ENCODE assay signal across 18 cellular contexts in genomic region chr10:69242844-69243212, GRCh38. TPM values are rescaled to one million over a fixed set of nuclear protein-coding genes. Genes with fewer than 3 reads are reported as not detected.
DNase-seq lines count a peak whose midpoint lies in the region; ATAC-seq, FAIRE-seq and TF ChIP-seq lines count a peak whose summit lies in the region.
"Had no signal": no experiment of that assay in that cellular context is flagged by ENCODE, and none has a peak within 500 bp of the region (broad histone marks: within the 10 kb centered on the region; RNA-seq: fewer than 3 reads in every experiment).

No MANE protein-coding gene starts in this region.

- TF ChIP-seq POLR2A in K562 (conservative IDR thresholded peaks at IDR 0.05) (no peak), tibial nerve (IDR thresholded peaks at IDR 0.05) (peak in 1 of 2 donors; percentile 42), ovary (IDR thresholded peaks at IDR 0.05) (no peak)

- H3K36me3 ChIP-seq in K562 (ENCODE audit: control insufficient read depth, insufficient read depth, low read length) (no peaks in the 10 kb centered on the region), tibial nerve (no peaks in the 10 kb centered on the region), kidney (ENCODE audit: control insufficient read depth in 1 of 2, insufficient read depth in 2 of 2, low read length in 2 of 2) (peaks cover 5 to 14% of the 10 kb centered on the region in 2 donors), ovary (no peaks in the 10 kb centered on the region), Karpas-422 (ENCODE audit: insufficient read depth, low read length) (no peaks in the 10 kb centered on the region)
- H3K36me3 ChIP-seq: colonic mucosa, left ventricle myocardium inferior, tibial artery had no signal

- peak overlapping the region in 1 of 2 experiments; percentile 18; a peak in 1 of 4 replicates for H3K9ac ChIP-seq in K562 (ENCODE audit: insufficient read depth in 1 of 2, low read depth in 2 of 2, low read length in 2 of 2)
- H3K9ac ChIP-seq in kidney (ENCODE audit: low read length in 2 of 2), result no peak overlapping the region
- no peak overlapping the region for H3K9ac ChIP-seq in Karpas-422 (ENCODE audit: low read length)
- H3K9ac ChIP-seq: parathyroid adenoma had no signal

- no TSS peak for BruUV-seq in K562 (replicated peaks; lab: Mats Ljungman, UMichigan)

- in situ Hi-C loops in K562 (cut with MboI), result loop anchor here (25.0 kb wide), 1 partner anchor 394 kb away; the partner anchor contains the start of gene FAM241B

- peak overlapping the region; percentile 76 for H2AFZ ChIP-seq in K562 (ENCODE audit: low read depth, low read length)
- no peak overlapping the region for H2AFZ ChIP-seq in Karpas-422 (ENCODE audit: low read length)
- H2AFZ ChIP-seq: parathyroid adenoma had no signal

- no peaks in the 10 kb centered on the region for H3K9me2 ChIP-seq in Karpas-422 (replicated peaks; ENCODE audit: insufficient read depth, low read length)

- no peak overlapping the region for H3K4me2 ChIP-seq in K562 (ENCODE audit: insufficient read depth, low read length)
- H3K4me2 ChIP-seq in Karpas-422 (ENCODE audit: low read depth, low read length, poor library complexity, severe bottlenecking), result no peak overlapping the region

- H3K27ac ChIP-seq in K562 (ENCODE audit: extremely low read depth, low read depth, low read length) (no peak overlapping the region), tibial nerve (peak overlapping the region in 3 of 4 donors; percentile 36 to 91 (median 78)), kidney (ENCODE audit: low read depth in 2 of 2, low read length in 2 of 2) (no peak overlapping the region), ovary (no peak overlapping the region), Karpas-422 (ENCODE audit: low read length) (no peak overlapping the region)
- H3K27ac ChIP-seq: colonic mucosa, left ventricle myocardium inferior, parathyroid adenoma had no signal

- ATAC-seq in K562, result peak; percentile 11

- POLR2A ChIA-PET in K562 (lab: Yijun Ruan, JAX), result interaction anchor here (0.7 to 2.3 kb wide), 5 partner anchors 9 to 1366 kb away, joined by 3 to 8 read pairs (median 4); no protein-coding TSS in a partner anchor

- H3K4me1 ChIP-seq in K562 (replicated peaks in 1 of 2; ENCODE audit: control insufficient read depth in 2 of 2, insufficient read depth in 2 of 2, low read length in 2 of 2), result peaks cover 16 to 27% of the 10 kb centered on the region in 2 experiments; a peak in 4 of 5 replicates
- peaks cover 0 to 30% (median 13%) of the 10 kb centered on the region in 4 donors for H3K4me1 ChIP-seq in tibial nerve
- H3K4me1 ChIP-seq in kidney (ENCODE audit: control insufficient read depth in 1 of 2, insufficient read depth in 1 of 2, low read depth in 1 of 2, low read length in 2 of 2), result peaks cover 0 to 1% of the 10 kb centered on the region in 2 donors
- H3K4me1 ChIP-seq in ovary (ENCODE audit: insufficient read depth), result no peaks in the 10 kb centered on the region
- peaks cover under 1% of the 10 kb centered on the region; the same call in 1 of the 2 replicates for H3K4me1 ChIP-seq in Karpas-422 (ENCODE audit: low read length)
- H3K4me1 ChIP-seq: colonic mucosa, parathyroid adenoma had no signal

- WGBS in K562 (ENCODE audit: insufficient coverage, low coverage, missing lambda C conversion rate), result 56% methylated on average over 5 of the region's 5 CpGs
- WGBS in tibial nerve, 2 donors, result 43 to 47% methylated on average over 5 of the region's 5 CpGs
- 28 to 48% (median 37%) methylated on average over 5 of the region's 5 CpGs for WGBS in ovary, 3 donors

- CTCF ChIA-PET in K562 (lab: Yijun Ruan, JAX; ENCODE audit: low intra/inter-chr PET ratio), result no interaction called here

- H3K27me3 ChIP-seq in K562 (ENCODE audit: control insufficient read depth in 2 of 2, insufficient read depth in 2 of 2, low read length in 2 of 2), result no peaks in the 10 kb centered on the region
- no peaks in the 10 kb centered on the region for H3K27me3 ChIP-seq in tibial nerve
- no peaks in the 10 kb centered on the region for H3K27me3 ChIP-seq in ovary
- no peaks in the 10 kb centered on the region for H3K27me3 ChIP-seq in Karpas-422 (ENCODE audit: low read length)
- H3K27me3 ChIP-seq: colonic mucosa, tibial artery had no signal

- TF ChIP-seq RAD21 in K562 (CRISPR knock-in tag; conservative IDR thresholded peaks at IDR 0.05 in 1 of 2, IDR thresholded peaks at IDR 0.05 in 1 of 2), result no peak

- TF ChIP-seq CTCF in K562 (IDR thresholded peaks at IDR 0.05 in 2 of 3, conservative IDR thresholded peaks at IDR 0.05 in 1 of 3; ENCODE audit: insufficient read depth in 2 of 3, low read depth in 1 of 3, low read length in 3 of 3) (no peak), tibial nerve (IDR thresholded peaks at IDR 0.05) (no peak), kidney (IDR thresholded peaks at IDR 0.05; ENCODE audit: borderline replicate concordance, extremely low read depth, insufficient read depth) (no peak), ovary (IDR thresholded peaks at IDR 0.05) (no peak)

- DNase-seq in NCI-H1436 (lab: John Stamatoyannopoulos, UW) (peak; percentile 35), NCI-H1436 treated with DMSO at 0.1 percent for 48 hours (lab: John Stamatoyannopoulos, UW) (no peak), K562 (ENCODE audit: extremely low read depth in 1 of 4, low spot score in 3 of 4) (no peak), medulla oblongata (ENCODE audit: extremely low spot score) (peak; percentile 96), tibial nerve (ENCODE audit: low spot score in 2 of 2) (no peak), kidney (no peak), ovary (no peak), Karpas-422 (no peak)
- DNase-seq: 8988T; activated CD4-positive, alpha-beta T cell treated with anti-CD3 and anti-CD28 coated beads for 4 hours; aorta; colonic mucosa; left ventricle myocardium inferior; MM.1S; NCI-H1930; tibial artery had no signal

- TF ChIP-seq EP300 in K562 (IDR thresholded peaks at IDR 0.05; ENCODE audit: low read length) (no peak), tibial nerve (IDR thresholded peaks at IDR 0.05) (peak in 1 of 2 donors; percentile 57), ovary (IDR thresholded peaks at IDR 0.05) (no peak)

- no peaks in the 10 kb centered on the region for H3K9me1 ChIP-seq in K562 (ENCODE audit: control insufficient read depth, insufficient read depth, low read length)

- H3K9me3 ChIP-seq in K562 (replicated peaks; ENCODE audit: control insufficient read depth, insufficient read depth, low read depth, low read length) (no peaks in the 10 kb centered on the region), tibial nerve (no peaks in the 10 kb centered on the region), kidney (ENCODE audit: control insufficient read depth in 1 of 2, low read length in 2 of 2) (no peaks in the 10 kb centered on the region), ovary (no peaks in the 10 kb centered on the region), Karpas-422 (ENCODE audit: low read length) (no peaks in the 10 kb centered on the region)
- H3K9me3 ChIP-seq: colonic mucosa, left ventricle myocardium inferior, tibial artery had no signal

- no peak overlapping the region for H3K4me3 ChIP-seq in K562
- H3K4me3 ChIP-seq in tibial nerve, result peak overlapping the region in 3 of 4 donors; percentile 2 to 35 (median 30)
- no peak overlapping the region for H3K4me3 ChIP-seq in kidney (ENCODE audit: low read length in 2 of 2)
- no peak overlapping the region for H3K4me3 ChIP-seq in ovary
- H3K4me3 ChIP-seq in Karpas-422 (ENCODE audit: low read length), result no peak overlapping the region
- H3K4me3 ChIP-seq: colonic mucosa, left ventricle myocardium inferior, tibial artery had no signal

- FAIRE-seq in K562 (lab: Jason Lieb, UNC), result peak; percentile 54
- no peak for FAIRE-seq in kidney (lab: Jason Lieb, UNC)

- intact Hi-C loops in K562 (cut with micrococcal nuclease) (no loop called here), kidney (cut with DNase I) (no loop called here), ovary (cut with DNase I) (no loop called here)

- H4K20me1 ChIP-seq in K562 (replicated peaks; ENCODE audit: control insufficient read depth, insufficient read depth, low read length) (no peaks in the 10 kb centered on the region), Karpas-422 (ENCODE audit: insufficient read depth, low read depth, low read length) (no peaks in the 10 kb centered on the region)

- H3K79me2 ChIP-seq in K562 (ENCODE audit: control insufficient read depth, insufficient read depth, low read length) (no peaks in the 10 kb centered on the region), Karpas-422 (ENCODE audit: low read length) (no peaks in the 10 kb centered on the region)
- H3K79me2 ChIP-seq: parathyroid adenoma had no signal

RNA-seq across cellular contexts. Expression of gene HKDC1, which starts 22.7 kb away (rescaled TPM):
- not detected in 2 replicates for total RNA-seq in K562 (2011; cell fraction: chromatin; rRNA removed; ENCODE audit: low replicate concordance)
- not detected in 2 replicates for total RNA-seq in K562 (2011; cell fraction: nucleolus; rRNA removed)
- not detected in 2 replicates for total RNA-seq in K562 (2011; cell fraction: nucleoplasm; rRNA removed)
- 0.12 TPM in 1 of 2 replicates, not detected in the other for total RNA-seq in K562 (2014; rRNA removed)
- total RNA-seq in K562 (2014; rRNA removed; fragmentation: Illumina TruSeq; extraction: Trizol), result 0.19 and 0.22 TPM in 2 replicates
- total RNA-seq in K562 (2015; rRNA removed; fragmentation: Illumina TruSeq; extraction: Trizol), result 0.08 TPM in 1 of 2 replicates, not detected in the other
- 0.04 TPM in 1 of 2 replicates, not detected in the other for total RNA-seq in K562 (2021)
- 0.07 TPM in 1 of 2 replicates, not detected in the other for polyA plus RNA-seq in K562 (2011; rRNA removed)
- polyA plus RNA-seq in K562 (2011; cell fraction: cytosol; rRNA removed), result 0.06 and 0.51 TPM in 2 replicates
- 0.04 and 0.09 TPM in 2 replicates for polyA plus RNA-seq in K562 (2011; cell fraction: nucleus; rRNA removed)
- 0.03 and 1.1 TPM in 2 replicates for polyA plus RNA-seq in K562 (2012)
- 0.28 TPM in 1 of 2 replicates, not detected in the other for polyA plus RNA-seq in K562 (2014; fragmentation: Illumina TruSeq; extraction: Trizol)
- not detected for polyA plus RNA-seq in K562 (2014; fragmentation: Nextera tagmentation; extraction: Ambion mirVana)
- 0.15 and 0.53 TPM in 2 replicates for polyA plus RNA-seq in K562 (2014; rRNA removed)
- polyA minus RNA-seq in K562 (2011; rRNA and poly(A)+ RNA removed), result not detected in 2 replicates
- not detected in 2 replicates for polyA minus RNA-seq in K562 (2011; cell fraction: cytosol; rRNA and poly(A)+ RNA removed)
- polyA minus RNA-seq in K562 (2011; cell fraction: nucleus; rRNA and poly(A)+ RNA removed), result not detected in 2 replicates
- total RNA-seq in tibial nerve, result 10 to 100 TPM in 1 of 4 donors, 1 to 10 TPM in 3; 4.8 to 11.1 (median 5.5) TPM
- 27.4 TPM for total RNA-seq in kidney
- 8.3 TPM for polyA plus RNA-seq in kidney (ENCODE audit: insufficient read depth, low read depth, low replicate concordance)
- total RNA-seq in ovary, result 1 to 10 TPM in 2 of 7 donors, under 1 TPM in 3, not detected in 2; 0.83 to 6.4 (median 0.94) TPM
- polyA plus RNA-seq in ovary, result 1 to 10 TPM in 1 of 2 donors, under 1 TPM in 1; 0.01 to 1.1 TPM
- not detected in 2 replicates for total RNA-seq in Karpas-422 (2014; rRNA removed; shearing (Covaris generic); ENCODE audit: low replicate concordance)
- total RNA-seq: aorta, left ventricle myocardium inferior had no signal
- polyA plus RNA-seq: CD14-positive monocyte had no signal

RNA-seq across cellular contexts. Expression of gene HK1, which starts 35.5 kb away (rescaled TPM):
- total RNA-seq in K562 (2011; cell fraction: chromatin; rRNA removed; ENCODE audit: low replicate concordance), result 146 and 195 TPM in 2 replicates
- 104 and 109 TPM in 2 replicates for total RNA-seq in K562 (2011; cell fraction: nucleolus; rRNA removed)
- total RNA-seq in K562 (2011; cell fraction: nucleoplasm; rRNA removed), result 111 and 114 TPM in 2 replicates
- total RNA-seq in K562 (2014; rRNA removed) (309 and 365 TPM in 2 replicates), K562 (2014; rRNA removed; fragmentation: Illumina TruSeq; extraction: Trizol) (193 and 203 TPM in 2 replicates), K562 (2015; rRNA removed; fragmentation: Illumina TruSeq; extraction: Trizol) (186 and 188 TPM in 2 replicates), K562 (2021) (369 and 422 TPM in 2 replicates), tibial nerve (10 to 100 TPM; 27.3 to 54.0 (median 30.1) TPM), kidney (84.9 TPM), ovary (10 to 100 TPM; 12.8 to 40.2 (median 35.8) TPM)
- polyA plus RNA-seq in K562 (2011; rRNA removed) (133 and 176 TPM in 2 replicates), K562 (2014; fragmentation: Illumina TruSeq; extraction: Trizol) (423 and 444 TPM in 2 replicates), K562 (2014; fragmentation: Nextera tagmentation; extraction: Ambion mirVana) (10 to 100 TPM; 29.2 to 34.6 TPM), K562 (2014; rRNA removed) (239 and 256 TPM in 2 replicates), kidney (ENCODE audit: insufficient read depth, low read depth, low replicate concordance) (35.9 TPM), ovary (10 to 100 TPM; 19.9 to 63.1 TPM)
- polyA plus RNA-seq in K562 (2011; cell fraction: cytosol; rRNA removed), result 163 and 167 TPM in 2 replicates
- 84.0 and 115 TPM in 2 replicates for polyA plus RNA-seq in K562 (2011; cell fraction: nucleus; rRNA removed)
- 265 and 370 TPM in 2 replicates for polyA plus RNA-seq in K562 (2012)
- polyA minus RNA-seq in K562 (2011; rRNA and poly(A)+ RNA removed), result 362 and 462 TPM in 2 replicates
- 160 and 170 TPM in 2 replicates for polyA minus RNA-seq in K562 (2011; cell fraction: cytosol; rRNA and poly(A)+ RNA removed)
- polyA minus RNA-seq in K562 (2011; cell fraction: nucleus; rRNA and poly(A)+ RNA removed), result 46.6 and 67.3 TPM in 2 replicates
- 54.6 and 86.5 TPM in 2 replicates for total RNA-seq in Karpas-422 (2014; rRNA removed; shearing (Covaris generic); ENCODE audit: low replicate concordance)

Comparison
In these comparisons a context has a peak if more than half of its experiments do, and no peak if none do; other contexts are left out.
1. DNase-seq: peak in NCI-H1436 (single experiment) and medulla oblongata (single experiment); none in NCI-H1436 treated with DMSO at 0.1 percent for 48 hours (single experiment), K562 (0 of 4), tibial nerve (0 of 2), kidney (single experiment), ovary (0 of 5) and Karpas-422 (single experiment).
2. H3K27ac ChIP-seq: peak in tibial nerve (3 of 4); none in K562 (single experiment), kidney (0 of 2), ovary (0 of 2) and Karpas-422 (single experiment).
3. H3K4me3 ChIP-seq: peak in tibial nerve (3 of 4); none in K562 (single experiment), kidney (0 of 2), ovary (single experiment) and Karpas-422 (single experiment).